18 cellular contexts compared by ENCODE assay signal in genomic region chr2:60116167-60116870, GRCh38.
DNase-seq lines count a peak whose midpoint lies in the region; ATAC-seq, FAIRE-seq and TF ChIP-seq lines count a peak whose summit lies in the region.
"Had no signal": no experiment of that assay in that cellular context is flagged by ENCODE, and none has a peak within 500 bp of the region (broad histone marks: within the 10 kb centered on the region; RNA-seq: fewer than 3 reads in every experiment).

No MANE protein-coding gene starts in this region.

- CTCF ChIA-PET in A673 (lab: Charles Lee), result no interaction called here

- H3K4me1 ChIP-seq in A673 (ENCODE audit: insufficient read depth, low read length, poor library complexity, severe bottlenecking), result no peaks in the 10 kb centered on the region
- H3K4me1 ChIP-seq: HAP-1 had no signal

- no peak for TF ChIP-seq CTCF in A673 (conservative IDR thresholded peaks at IDR 0.05; ENCODE audit: low read depth, low read length)

- DNase-seq in GDM1 (lab: John Stamatoyannopoulos, UW) (peak; percentile 20), LHCN-M2 (ENCODE audit: low read depth) (peak; percentile 5), OCI-M1 (lab: John Stamatoyannopoulos, UW) (peak; percentile 89), H54 (ENCODE audit: insufficient read length, low spot score) (no peak), A673 (ENCODE audit: low spot score) (no peak)
- DNase-seq: DMS79; NCI-H1092; NCI-H1436 treated with DMSO at 0.1 percent for 48 hours; NCI-H2029 treated with DMSO at 0.1 percent for 48 hours; NK-92 treated with Interleukin-12 subunit alpha and Interleukin-12 subunit beta, amount 100 ng/mL, for 24 hours; PC-3; RPMI8226; SHP77 treated with DMSO at 0.1 percent for 48 hours; T-helper 17 cell had no signal

- H3K36me3 ChIP-seq in A673 (ENCODE audit: insufficient read depth, low read length, poor library complexity, severe bottlenecking), result no peaks in the 10 kb centered on the region
- H3K36me3 ChIP-seq: BLaER1 treated with 17β-estradiol and CSF1 and Interleukin-3, amounts not matched to agents 10 nM and 100 nM; HAP-1 had no signal

- H3K4me3 ChIP-seq in A673 (ENCODE audit: low read depth, low read length, poor library complexity, severe bottlenecking), result no peak overlapping the region
- H3K4me3 ChIP-seq: BLaER1 treated with 17β-estradiol and CSF1 and Interleukin-3, amounts not matched to agents 10 nM and 100 nM; HAP-1 had no signal

- H3K9me3 ChIP-seq in A673 (ENCODE audit: low read depth, low read length, poor library complexity, severe bottlenecking), result no peaks in the 10 kb centered on the region
- H3K9me3 ChIP-seq: HAP-1 had no signal

- TF ChIP-seq POLR2A in H54 (IDR thresholded peaks at IDR 0.05; ENCODE audit: low read depth, low read length), result no peak

- intact Hi-C loops in A673 (cut with micrococcal nuclease; ENCODE audit: unreplicated experiment), result no loop called here

- ATAC-seq in esophagus mucosa (peak; percentile 48), GM21723 (IDR thresholded peaks at IDR 0.05; ENCODE audit: unreplicated experiment) (no peak)
- ATAC-seq: PC-3, T-helper 17 cell had no signal

- FAIRE-seq in H54 (lab: Jason Lieb, UNC), result no peak

- no peaks in the 10 kb centered on the region for H3K27me3 ChIP-seq in A673 (replicated peaks; ENCODE audit: insufficient read depth, low read depth, low read length, poor library complexity)
- H3K27me3 ChIP-seq: BLaER1 treated with 17β-estradiol and CSF1 and Interleukin-3, amounts not matched to agents 10 nM and 100 nM had no signal

- BruUV-seq in A673 (replicated peaks; lab: Mats Ljungman, UMichigan), result no TSS peak

- POLR2A ChIA-PET in A673 (lab: Charles Lee; ENCODE audit: low non-redundant PET), result no interaction called here

- no peak overlapping the region for H3K27ac ChIP-seq in A673 (ENCODE audit: low read depth, low read length, poor library complexity, severe bottlenecking)
- H3K27ac ChIP-seq: BLaER1 treated with 17β-estradiol and CSF1 and Interleukin-3, amounts not matched to agents 10 nM and 100 nM had no signal

Comparison
In these comparisons a context has a peak if more than half of its experiments do, and no peak if none do; other contexts are left out.
1. DNase-seq: peak in GDM1 (single experiment), LHCN-M2 (single experiment) and OCI-M1 (single experiment); none in H54 (single experiment) and A673 (single experiment).